In the genomic region with DNA sequence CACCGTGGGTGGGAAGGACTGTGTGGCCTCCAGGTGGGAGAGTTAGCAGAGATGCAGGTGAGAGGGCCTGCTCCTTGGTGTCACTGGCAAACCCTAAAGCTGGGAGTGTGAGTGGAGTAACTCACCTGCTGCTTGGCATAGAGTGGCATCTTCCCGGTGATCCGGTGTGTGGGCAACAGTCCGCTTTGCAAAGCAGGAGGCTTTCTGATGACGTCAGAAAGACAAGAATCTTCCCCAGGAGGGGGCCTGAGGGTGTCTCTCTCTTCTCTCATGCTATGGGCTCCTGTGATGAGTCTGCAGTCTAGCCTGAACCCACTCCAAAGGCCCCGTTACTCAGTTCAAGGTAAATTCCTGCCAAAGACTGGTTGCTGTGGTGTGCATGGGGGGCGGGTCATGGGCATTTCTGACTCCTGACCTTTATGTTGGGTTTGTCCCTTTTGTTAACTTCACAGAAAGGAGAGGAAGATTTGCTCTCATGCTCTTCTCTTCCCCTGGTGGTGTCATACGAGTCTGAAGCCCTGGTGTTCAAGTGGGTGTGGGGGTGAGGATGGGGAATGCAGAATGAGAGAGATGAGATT, we compare ENCODE assay signal across 15 cellular contexts.
DNase-seq lines count a peak whose midpoint lies in the region; ATAC-seq and TF ChIP-seq lines count a peak whose summit lies in the region.
"Had no signal": no experiment of that assay in that cellular context is flagged by ENCODE, and none has a peak within 500 bp of the region (broad histone marks: within the 10 kb centered on the region; RNA-seq: fewer than 3 reads in every experiment).

No MANE protein-coding gene starts in this region.

- intact Hi-C loops in esophagus squamous epithelium (cut with DNase I): no loop called here

- DNase-seq in activated naive CD4-positive, alpha-beta T cell treated with Interleukin-2 at 50 U/mL for 16 hours: peak; percentile 50
- no peak for DNase-seq in activated naive CD4-positive, alpha-beta T cell (lab: John Stamatoyannopoulos, UW)
- DNase-seq in activated CD8-positive, alpha-beta T cell treated with anti-CD3 and anti-CD28 coated beads, Interleukin-2, amount 10 ng/mL, durations not matched to agents 7 days and 5 days: peak; percentile 35
- no peak for DNase-seq in effector memory CD8-positive, alpha-beta T cell
- DNase-seq in stimulated activated naive B cell treated with anti-CD40 and anti-IgM and Interleukin-4, amounts not matched to agents 10 μg/mL and 1 μg/mL and 100 μg/mL, for 72 hours: peak; percentile 13
- DNase-seq in osteoblast (ENCODE audit: insufficient read length, low spot score, missing footprints) (no peak), esophagus squamous epithelium (lab: John Stamatoyannopoulos, UW) (no peak)
- DNase-seq: EL, NCI-H1417 treated with DMSO at 0.1 percent for 48 hours, SIG-M5, spleen had no signal

- H3K36me3 ChIP-seq in osteoblast (ENCODE audit: insufficient read depth, low read length): no peaks in the 10 kb centered on the region
- H3K36me3 ChIP-seq in esophagus squamous epithelium: no peaks in the 10 kb centered on the region
- H3K36me3 ChIP-seq: prostate gland, spleen had no signal

- H3K27ac Mint-ChIP-seq in activated CD8-positive, alpha-beta T cell treated with anti-CD3 and anti-CD28 coated beads, Interleukin-2, amount 10 ng/mL, durations not matched to agents 7 days and 5 days: peak overlapping the region; percentile 70
- peak overlapping the region; percentile 73 to 83 for H3K27ac Mint-ChIP-seq in effector memory CD8-positive, alpha-beta T cell
- H3K27ac Mint-ChIP-seq in stimulated activated naive B cell treated with anti-CD40 and anti-IgM and Interleukin-4, amounts not matched to agents 10 μg/mL and 1 μg/mL and 100 μg/mL, for 72 hours: no peak overlapping the region
- H3K27ac Mint-ChIP-seq: natural killer cell treated with Interleukin-12 subunit alpha and Interleukin-12 subunit beta and Interleukin-15 and Interleukin-18, amount 100 ng/mL, for 72 hours had no signal

- POLR2A ChIA-PET in activated CD8-positive, alpha-beta T cell treated with anti-CD3 and anti-CD28 coated beads, Interleukin-2, amount 10 ng/mL, durations not matched to agents 7 days and 5 days (lab: Charles Lee): no interaction called here

- H3K4me1 ChIP-seq in osteoblast (ENCODE audit: insufficient read depth, low read length) (no peaks in the 10 kb centered on the region), esophagus squamous epithelium (no peaks in the 10 kb centered on the region)
- H3K4me1 ChIP-seq: prostate gland had no signal

- no peak overlapping the region for H3K4me3 Mint-ChIP-seq in activated CD8-positive, alpha-beta T cell treated with anti-CD3 and anti-CD28 coated beads, Interleukin-2, amount 10 ng/mL, durations not matched to agents 7 days and 5 days
- H3K4me3 Mint-ChIP-seq in effector memory CD8-positive, alpha-beta T cell: no peak overlapping the region
- H3K4me3 Mint-ChIP-seq in stimulated activated naive B cell treated with anti-CD40 and anti-IgM and Interleukin-4, amounts not matched to agents 10 μg/mL and 1 μg/mL and 100 μg/mL, for 72 hours: no peak overlapping the region
- H3K4me3 Mint-ChIP-seq: natural killer cell treated with Interleukin-12 subunit alpha and Interleukin-12 subunit beta and Interleukin-15 and Interleukin-18, amount 100 ng/mL, for 72 hours had no signal

- no peaks in the 10 kb centered on the region for H3K79me2 ChIP-seq in osteoblast (ENCODE audit: insufficient read depth, low read length)

- TF ChIP-seq CTCF in osteoblast (IDR thresholded peaks at IDR 0.05; ENCODE audit: extremely low read depth, low read depth, low read length) (no peak), esophagus squamous epithelium (IDR thresholded peaks at IDR 0.05) (no peak)

- CTCF ChIA-PET in activated CD8-positive, alpha-beta T cell treated with anti-CD3 and anti-CD28 coated beads, Interleukin-2, amount 10 ng/mL, durations not matched to agents 7 days and 5 days (lab: Charles Lee): interaction anchor here (1.5 kb wide), 1 partner anchor 9 kb away, joined by 3 read pairs; no protein-coding TSS in a partner anchor

- no peak overlapping the region for H3K4me3 ChIP-seq in osteoblast (ENCODE audit: insufficient read depth, low read length)
- no peak overlapping the region for H3K4me3 ChIP-seq in esophagus squamous epithelium
- H3K4me3 ChIP-seq: lung, prostate gland, spleen had no signal

- H2AFZ ChIP-seq in osteoblast (ENCODE audit: low read length): no peak overlapping the region

- H3K36me3 Mint-ChIP-seq in activated CD8-positive, alpha-beta T cell treated with anti-CD3 and anti-CD28 coated beads, Interleukin-2, amount 10 ng/mL, durations not matched to agents 7 days and 5 days (ENCODE audit: low read depth): peaks cover 34% of the 10 kb centered on the region
- peaks cover 3% of the 10 kb centered on the region for H3K36me3 Mint-ChIP-seq in effector memory CD8-positive, alpha-beta T cell (ENCODE audit: insufficient read depth)
- H3K36me3 Mint-ChIP-seq in stimulated activated naive B cell treated with anti-CD40 and anti-IgM and Interleukin-4, amounts not matched to agents 10 μg/mL and 1 μg/mL and 100 μg/mL, for 72 hours: no peaks in the 10 kb centered on the region
- H3K36me3 Mint-ChIP-seq: natural killer cell treated with Interleukin-12 subunit alpha and Interleukin-12 subunit beta and Interleukin-15 and Interleukin-18, amount 100 ng/mL, for 72 hours had no signal

- WGBS in esophagus squamous epithelium, 2 donors: 72 to 84% methylated on average over 7 of the region's 8 CpGs

- H3K9me3 ChIP-seq in osteoblast (ENCODE audit: low read depth, low read length) (no peaks in the 10 kb centered on the region), esophagus squamous epithelium (peaks cover 0 to 9% (median 0%) of the 10 kb centered on the region in 3 donors)
- H3K9me3 ChIP-seq: prostate gland had no signal

- no peaks in the 10 kb centered on the region for H3K27me3 Mint-ChIP-seq in activated CD8-positive, alpha-beta T cell treated with anti-CD3 and anti-CD28 coated beads, Interleukin-2, amount 10 ng/mL, durations not matched to agents 7 days and 5 days (ENCODE audit: low read depth)
- no peaks in the 10 kb centered on the region for H3K27me3 Mint-ChIP-seq in effector memory CD8-positive, alpha-beta T cell
- peaks cover 0 to 5% of the 10 kb centered on the region in 2 donors for H3K27me3 Mint-ChIP-seq in stimulated activated naive B cell treated with anti-CD40 and anti-IgM and Interleukin-4, amounts not matched to agents 10 μg/mL and 1 μg/mL and 100 μg/mL, for 72 hours
- H3K27me3 Mint-ChIP-seq: natural killer cell treated with Interleukin-12 subunit alpha and Interleukin-12 subunit beta and Interleukin-15 and Interleukin-18, amount 100 ng/mL, for 72 hours had no signal

- no peak for TF ChIP-seq POLR2A in esophagus squamous epithelium (IDR thresholded peaks at IDR 0.05)

- no peak for ATAC-seq in activated CD8-positive, alpha-beta T cell treated with anti-CD3 and anti-CD28 coated beads, Interleukin-2, amount 10 ng/mL, durations not matched to agents 7 days and 5 days
- no peak for ATAC-seq in effector memory CD8-positive, alpha-beta T cell (replicated peaks)
- ATAC-seq in stimulated activated naive B cell treated with anti-CD40 and anti-IgM and Interleukin-4, amounts not matched to agents 10 μg/mL and 1 μg/mL and 100 μg/mL, for 72 hours (replicated peaks): peak; percentile 71 to 86
- ATAC-seq in GM19452 (IDR thresholded peaks at IDR 0.05; ENCODE audit: unreplicated experiment): no peak

- H3K27ac ChIP-seq in osteoblast (ENCODE audit: low read depth, low read length) (no peak overlapping the region), esophagus squamous epithelium (no peak overlapping the region)
- H3K27ac ChIP-seq: prostate gland, spleen had no signal

- no peak overlapping the region for H3K4me2 ChIP-seq in osteoblast (ENCODE audit: insufficient read depth, low read length)

- H3K27me3 ChIP-seq in osteoblast (ENCODE audit: insufficient read depth, low read length): no peaks in the 10 kb centered on the region
- peaks cover 0 to 11% (median 0%) of the 10 kb centered on the region in 4 donors for H3K27me3 ChIP-seq in esophagus squamous epithelium

- H4K20me1 ChIP-seq in osteoblast (ENCODE audit: insufficient read depth, low read length): no peaks in the 10 kb centered on the region

- H3K4me1 Mint-ChIP-seq in activated CD8-positive, alpha-beta T cell treated with anti-CD3 and anti-CD28 coated beads, Interleukin-2, amount 10 ng/mL, durations not matched to agents 7 days and 5 days (ENCODE audit: low read depth): peaks cover 96% of the 10 kb centered on the region
- H3K4me1 Mint-ChIP-seq in effector memory CD8-positive, alpha-beta T cell (ENCODE audit: low read depth in 2 of 2): peaks cover 49 to 51% of the 10 kb centered on the region in 2 donors
- H3K4me1 Mint-ChIP-seq in stimulated activated naive B cell treated with anti-CD40 and anti-IgM and Interleukin-4, amounts not matched to agents 10 μg/mL and 1 μg/mL and 100 μg/mL, for 72 hours: peaks cover 12 to 13% of the 10 kb centered on the region in 2 donors

- H3K9me3 Mint-ChIP-seq in activated CD8-positive, alpha-beta T cell treated with anti-CD3 and anti-CD28 coated beads, Interleukin-2, amount 10 ng/mL, durations not matched to agents 7 days and 5 days (ENCODE audit: insufficient read depth): peaks cover 8% of the 10 kb centered on the region
- H3K9me3 Mint-ChIP-seq in effector memory CD8-positive, alpha-beta T cell: peaks cover 0 to 2% of the 10 kb centered on the region in 2 donors
- H3K9me3 Mint-ChIP-seq in stimulated activated naive B cell treated with anti-CD40 and anti-IgM and Interleukin-4, amounts not matched to agents 10 μg/mL and 1 μg/mL and 100 μg/mL, for 72 hours: peaks cover 0 to 5% of the 10 kb centered on the region in 2 donors
- H3K9me3 Mint-ChIP-seq: natural killer cell treated with Interleukin-12 subunit alpha and Interleukin-12 subunit beta and Interleukin-15 and Interleukin-18, amount 100 ng/mL, for 72 hours had no signal

Comparison
In these comparisons a context has a peak if more than half of its experiments do, and no peak if none do; other contexts are left out.
1. DNase-seq: peak in activated naive CD4-positive, alpha-beta T cell treated with Interleukin-2 at 50 U/mL for 16 hours (single experiment), activated CD8-positive, alpha-beta T cell treated with anti-CD3 and anti-CD28 coated beads, Interleukin-2, amount 10 ng/mL, durations not matched to agents 7 days and 5 days (single experiment) and stimulated activated naive B cell treated with anti-CD40 and anti-IgM and Interleukin-4, amounts not matched to agents 10 μg/mL and 1 μg/mL and 100 μg/mL, for 72 hours (single experiment); none in activated naive CD4-positive, alpha-beta T cell (0 of 4), effector memory CD8-positive, alpha-beta T cell (0 of 3), osteoblast (single experiment) and esophagus squamous epithelium (single experiment).
2. ATAC-seq: peak in stimulated activated naive B cell treated with anti-CD40 and anti-IgM and Interleukin-4, amounts not matched to agents 10 μg/mL and 1 μg/mL and 100 μg/mL, for 72 hours (2 of 2); none in activated CD8-positive, alpha-beta T cell treated with anti-CD3 and anti-CD28 coated beads, Interleukin-2, amount 10 ng/mL, durations not matched to agents 7 days and 5 days (single experiment), effector memory CD8-positive, alpha-beta T cell (single experiment) and GM19452 (single experiment).